ENCODE assay signal across 23 cellular contexts in the genomic region with DNA sequence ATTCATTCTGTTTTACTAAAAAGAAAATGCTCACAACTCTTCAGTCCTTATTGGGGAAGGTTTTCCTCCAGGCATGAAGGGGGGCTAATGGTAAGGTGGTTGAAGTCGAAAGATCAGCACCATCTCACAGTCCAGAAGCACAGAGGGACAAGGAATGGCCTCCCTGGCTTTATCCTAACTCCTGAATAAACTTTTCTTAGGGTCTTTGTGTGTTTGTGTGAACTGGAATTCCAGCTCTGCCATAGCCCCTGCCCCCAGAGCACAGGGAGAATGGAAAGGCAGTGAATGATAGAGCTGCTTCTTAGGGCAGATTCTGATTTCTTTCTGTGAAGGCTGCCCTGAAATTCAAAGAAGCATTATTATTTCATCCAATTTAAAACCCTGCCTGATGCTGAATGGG.
"Had no signal": no experiment of that assay in that cellular context is flagged by ENCODE, and none has a peak within 500 bp of the region (broad histone marks: within the 10 kb centered on the region; RNA-seq: fewer than 3 reads in every experiment).

No MANE protein-coding gene starts in this region.

- H3K4me2 ChIP-seq: smooth muscle cell had no signal

- H3K27me3 ChIP-seq: gastrocnemius medialis, right lobe of liver, thyroid gland had no signal

- H3K36me3 ChIP-seq: gastrocnemius medialis, lower lobe of right lung, right lobe of liver, stomach, thyroid gland had no signal

- H3K36me3 Mint-ChIP-seq: naive thymus-derived CD8-positive, alpha-beta T cell; type B pancreatic cell had no signal

- H3K9me3 Mint-ChIP-seq: type B pancreatic cell had no signal

- DNase-seq: dermis blood vessel endothelial cell; effector CD4-positive, alpha-beta T cell; foreskin fibroblast; gastrocnemius medialis; left ventricle myocardium superior; lower lobe of right lung; naive thymus-derived CD8-positive, alpha-beta T cell; nephron progenitor cell; nucleus accumbens; retina; right lobe of liver; stimulated activated CD4-positive, alpha-beta T cell treated with anti-CD3 and anti-CD28 coated beads, Interleukin-12 subunit alpha, Interleukin-12 subunit beta, amount 100 ng/mL, for 4 hours; stimulated activated CD4-positive, alpha-beta T cell treated with anti-CD3 and anti-CD28 coated beads, Interleukin-1b, Interleukin-23, amount 100 ng/mL, for 48 hours; stimulated activated CD4-positive, alpha-beta T cell treated with anti-CD3 and anti-CD28 coated beads, Interleukin-4, amount 100 ng/mL, for 1 hour; stimulated activated CD8-positive, alpha-beta memory T cell treated with anti-CD3 and anti-CD28 coated beads, Interleukin-4, amount 100 ng/mL, for 48 hours; stimulated activated naive CD4-positive, alpha-beta T cell treated with Interleukin-2 at 50 U/mL for 16 hours; stomach; thyroid gland had no signal

- H3K4me1 ChIP-seq: gastrocnemius medialis, lower lobe of right lung, right lobe of liver, stomach, thyroid gland had no signal

- H3K27ac ChIP-seq: coronary artery, epithelial cell of prostate, gastrocnemius medialis, lower lobe of right lung, right lobe of liver, stomach, thyroid gland had no signal

- H3K4me3 Mint-ChIP-seq: naive thymus-derived CD8-positive, alpha-beta T cell; nephron progenitor cell; type B pancreatic cell had no signal

- H3K27ac Mint-ChIP-seq: naive thymus-derived CD8-positive, alpha-beta T cell; nephron progenitor cell; type B pancreatic cell had no signal

- H3K4me1 Mint-ChIP-seq: naive thymus-derived CD8-positive, alpha-beta T cell had no signal

- H3K4me3 ChIP-seq: coronary artery, gastrocnemius medialis, lower lobe of right lung, right lobe of liver, smooth muscle cell, stomach, thyroid gland had no signal

- H3K9me3 ChIP-seq: gastrocnemius medialis, lower lobe of right lung, right lobe of liver, stomach, thyroid gland had no signal

- ATAC-seq: esophagus mucosa; gastrocnemius medialis; left ventricle myocardium superior; lower lobe of right lung; naive thymus-derived CD8-positive, alpha-beta T cell; right lobe of liver had no signal
